ENCODE assay signal across 15 cellular contexts in the genomic region with DNA sequence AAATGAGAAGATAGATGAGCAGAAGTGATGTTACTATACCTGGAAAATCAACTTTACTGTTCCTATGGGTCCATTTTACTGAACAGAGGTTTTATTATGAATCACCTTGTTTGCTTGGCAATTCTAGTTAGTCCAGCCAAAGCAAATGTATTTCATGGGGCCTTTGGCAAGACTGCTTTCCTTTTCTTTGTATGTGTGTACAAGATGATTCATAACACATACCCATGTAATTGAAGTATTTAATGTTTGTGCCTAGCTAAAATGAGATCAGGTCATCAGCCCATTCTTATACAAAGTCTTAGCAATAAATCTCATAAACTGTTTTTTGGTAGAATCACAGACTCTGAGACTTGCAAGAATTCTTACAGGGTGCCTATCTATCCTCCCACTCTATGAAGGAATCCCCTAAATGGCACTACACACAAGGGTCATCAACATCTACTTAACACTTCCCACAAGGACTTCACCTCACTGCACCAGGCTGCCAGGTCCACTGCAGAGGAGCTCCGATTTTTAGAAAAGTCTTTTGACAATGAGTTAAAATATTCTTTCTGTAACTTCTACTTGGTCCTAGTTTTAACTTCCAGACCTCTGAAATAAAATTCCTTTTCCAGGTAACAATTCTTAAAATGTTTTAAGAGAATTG. TPM values are rescaled to one million over a fixed set of nuclear protein-coding genes. Genes with fewer than 3 reads are reported as not detected.
A peak's percentile ranks its signal among the peaks of the same experiment; 100 is the strongest.
DNase-seq lines count a peak whose midpoint lies in the region; ATAC-seq and TF ChIP-seq lines count a peak whose summit lies in the region.
"Had no signal": no experiment of that assay in that cellular context is flagged by ENCODE, and none has a peak within 500 bp of the region (broad histone marks: within the 10 kb centered on the region; RNA-seq: fewer than 3 reads in every experiment).

No MANE protein-coding gene starts in this region.

- H3K27ac ChIP-seq in C4-2B (peak overlapping the region; percentile 71; the same call in 1 of the 2 replicates), left lung (no peak overlapping the region)
- H3K27ac ChIP-seq: SJSA1, upper lobe of left lung had no signal

- no peaks in the 10 kb centered on the region for H3K4me1 ChIP-seq in left lung
- H3K4me1 ChIP-seq: upper lobe of left lung had no signal

- H3K9me3 ChIP-seq in left lung: no peaks in the 10 kb centered on the region
- H3K9me3 ChIP-seq: SJSA1, upper lobe of left lung had no signal

- ATAC-seq in left lung: peak; percentile 93
- ATAC-seq: GM12878 had no signal

- TF ChIP-seq CTCF in C4-2B (conservative IDR thresholded peaks at IDR 0.05) (no peak), left lung (IDR thresholded peaks at IDR 0.05) (no peak)

- intact Hi-C loops in left lung (cut with DNase I): no loop called here

- DNase-seq in M059J (ENCODE audit: low read depth): peak; percentile 81
- peak; percentile 18 to 76 for DNase-seq in T47D (ENCODE audit: low read depth in 1 of 2, low spot score in 1 of 2)
- DNase-seq in left lung: no peak
- no peak for DNase-seq in G401 (ENCODE audit: low spot score)
- no peak for DNase-seq in ecto neural progenitor cell (ENCODE audit: low spot score)
- no peak for DNase-seq in NCI-H345 treated with DMSO at 0.1 percent for 48 hours (lab: John Stamatoyannopoulos, UW; ENCODE audit: unreplicated experiment)
- DNase-seq in H7: no peak
- DNase-seq: activated naive CD8-positive, alpha-beta T cell treated with anti-CD3 and anti-CD28 coated beads for 36 hours; CD4-positive, alpha-beta T cell; left cardiac atrium; upper lobe of left lung had no signal

- H3K4me3 ChIP-seq in left lung: no peak overlapping the region
- no peak overlapping the region for H3K4me3 ChIP-seq in H7 (ENCODE audit: insufficient read depth, low read depth, low read length)
- H3K4me3 ChIP-seq: GM12878, SJSA1, upper lobe of left lung had no signal

- in situ Hi-C loops in T47D (cut with HindIII; ENCODE audit: low pct_unique_long_range_greater_than_20kb, low sequenced_read_pairs) (no loop called here), G401 (cut with HindIII; ENCODE audit: low sequenced_read_pairs) (no loop called here)

- H3K36me3 ChIP-seq in left lung (no peaks in the 10 kb centered on the region), H7 (replicated peaks; ENCODE audit: control insufficient read depth, insufficient read depth, low read length) (no peaks in the 10 kb centered on the region)
- H3K36me3 ChIP-seq: SJSA1, upper lobe of left lung had no signal

- H3K27me3 ChIP-seq in left lung: no peaks in the 10 kb centered on the region
- H3K27me3 ChIP-seq in H7 (ENCODE audit: control insufficient read depth, insufficient read depth, low read length): no peaks in the 10 kb centered on the region
- H3K27me3 ChIP-seq: SJSA1, upper lobe of left lung had no signal

RNA-seq across cellular contexts. Expression of a gene that starts 58.5 kb away (rescaled TPM):
- 2.6 and 3.6 TPM in 2 replicates for total RNA-seq in M059J (2014; rRNA removed; shearing (Covaris generic))
- total RNA-seq in left lung: 1 to 10 TPM in 1 of 2 donors, under 1 TPM in 1; 0.32 to 2.7 TPM
- not detected in 2 replicates for total RNA-seq in G401 (2014; rRNA removed; shearing (Covaris generic))
- 37.8 and 46.3 TPM in 2 replicates for total RNA-seq in H7 (2014; rRNA removed; shearing (Covaris generic))
- total RNA-seq: posterior vena cava, SJSA1 had no signal

Comparison
In these comparisons a context has a peak if more than half of its experiments do, and no peak if none do; other contexts are left out.
1. DNase-seq: peak in M059J (single experiment) and T47D (2 of 2); none in left lung (0 of 2), G401 (single experiment), ecto neural progenitor cell (single experiment), NCI-H345 treated with DMSO at 0.1 percent for 48 hours (single experiment) and H7 (single experiment).